23 cellular contexts compared by ENCODE assay signal in genomic region chr1:232031156-232031555, GRCh38.
"Had no signal": no experiment of that assay in that cellular context is flagged by ENCODE, and none has a peak within 500 bp of the region (broad histone marks: within the 10 kb centered on the region; RNA-seq: fewer than 3 reads in every experiment).

No MANE protein-coding gene starts in this region.

- H3K9me3 ChIP-seq: SJSA1 had no signal

- H3K4me3 ChIP-seq: MG63, SJSA1, SK-N-MC had no signal

- H3K4me1 ChIP-seq: SJSA1 had no signal

- H3K27me3 ChIP-seq: MG63, SJSA1 had no signal

- H3K27ac ChIP-seq: HL-60, SJSA1, SK-N-MC had no signal

- DNase-seq: Karpas-422, KG1, MG63, NCI-H1092, NCI-H1105 treated with DMSO at 0.1 percent for 48 hours, NCI-H1417 treated with DMSO at 0.1 percent for 48 hours, NCI-H146, NCI-H1694 treated with DMSO at 0.1 percent for 48 hours, NCI-H1930, NCI-H2081, NCI-H2107, NCI-H2227 treated with DMSO at 0.1 percent for 48 hours, NCI-H524, NCI-H526 treated with DMSO at 0.1 percent for 48 hours, NCI-H774, Right ventricle myocardium superior, RPMI8226, SIG-M5 had no signal

- FAIRE-seq: HTR-8/SVneo, RCC 7860 had no signal

- H3K36me3 ChIP-seq: MG63, SJSA1 had no signal
